12 cellular contexts compared by ENCODE assay signal in the genomic region with DNA sequence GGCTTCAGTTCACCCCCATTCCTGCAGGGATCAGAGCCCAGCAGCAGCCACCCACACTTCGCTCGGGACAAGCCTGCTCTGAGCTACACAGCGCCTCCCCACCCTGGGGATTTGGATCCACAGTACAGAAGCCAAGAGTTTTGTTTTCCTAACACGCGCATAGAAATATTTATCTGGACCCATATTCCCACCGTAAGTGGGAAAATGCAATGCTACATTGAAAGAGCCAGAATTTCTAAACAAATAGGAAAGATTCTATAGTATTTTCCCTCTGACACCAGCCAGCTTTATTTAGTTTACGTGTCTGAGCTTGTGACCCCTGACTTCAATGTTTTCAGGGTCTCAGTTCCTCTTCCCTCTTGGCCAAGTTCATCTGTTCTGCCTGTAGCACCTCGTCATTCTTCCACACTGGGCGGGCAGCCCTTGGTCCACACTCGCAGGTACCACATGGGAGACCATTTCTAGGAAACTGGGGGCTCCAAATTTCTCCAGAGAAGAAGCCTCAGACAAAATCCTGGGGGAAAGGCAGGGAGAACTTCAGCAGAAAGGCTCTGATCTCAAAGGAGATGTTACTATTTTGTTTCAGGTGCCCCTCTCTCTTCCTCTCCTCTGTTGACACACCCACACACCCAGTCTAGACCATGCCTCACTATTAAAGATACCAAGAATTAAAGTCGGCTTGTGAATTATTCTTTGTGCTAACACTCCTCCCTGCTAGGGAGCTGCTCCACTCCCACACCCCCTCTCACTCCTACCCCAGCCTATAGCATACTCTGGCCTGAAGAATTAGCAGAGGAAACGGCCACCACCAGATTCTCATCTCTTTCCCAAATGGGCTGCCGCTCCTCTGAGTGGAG.
DNase-seq lines count a peak whose midpoint lies in the region; ATAC-seq and TF ChIP-seq lines count a peak whose summit lies in the region.
"Had no signal": no experiment of that assay in that cellular context is flagged by ENCODE, and none has a peak within 500 bp of the region (broad histone marks: within the 10 kb centered on the region; RNA-seq: fewer than 3 reads in every experiment).

No MANE protein-coding gene starts in this region.

- POLR2A ChIA-PET in HEK293 (lab: Yijun Ruan, JAX), result no interaction called here
- POLR2A ChIA-PET in SK-N-SH (lab: Yijun Ruan, JAX), result no interaction called here

- H3K9me3 ChIP-seq in HEK293 (ENCODE audit: control insufficient read depth, insufficient read depth, low read depth, low read length) (no peaks in the 10 kb centered on the region), SK-N-SH (no peaks in the 10 kb centered on the region), aorta (ENCODE audit: control insufficient read depth, low read length) (no peaks in the 10 kb centered on the region)
- H3K9me3 ChIP-seq: neutrophil, thoracic aorta had no signal

- H3K79me2 ChIP-seq in SK-N-SH (ENCODE audit: insufficient read depth), result no peaks in the 10 kb centered on the region

- 68% methylated on average over 13 of the region's 13 CpGs for WGBS in SK-N-SH (ENCODE audit: low lambda C conversion rate)
- WGBS in aorta, 2 donors, result 47 to 53% methylated on average over 13 of the region's 13 CpGs

- no peak overlapping the region for H2AFZ ChIP-seq in SK-N-SH (ENCODE audit: low read depth)

- H3K4me1 ChIP-seq in HEK293 (ENCODE audit: control insufficient read depth, insufficient read depth, low read length) (peaks cover 5% of the 10 kb centered on the region), SK-N-SH (ENCODE audit: control insufficient read depth in 1 of 2, insufficient read depth in 2 of 2, low read depth in 1 of 2, low read length in 1 of 2) (peaks cover 0 to 6% of the 10 kb centered on the region in 2 experiments; a peak in 2 of 4 replicates), aorta (ENCODE audit: control insufficient read depth in 1 of 2, insufficient read depth in 2 of 2, low read length in 2 of 2) (peaks cover 0 to 6% of the 10 kb centered on the region in 2 donors)

- intact Hi-C loops in Right ventricle myocardium inferior (cut with DNase I) (no loop called here), cardiac septum (cut with DNase I) (no loop called here), aorta (cut with DNase I) (no loop called here)

- H3K4me3 ChIP-seq in HEK293 (ENCODE audit: low read depth, low read length) (no peak overlapping the region), SK-N-SH (ENCODE audit: low read depth in 2 of 2, low read length in 1 of 2) (no peak overlapping the region), aorta (ENCODE audit: low read length in 2 of 2) (no peak overlapping the region)
- H3K4me3 ChIP-seq: thoracic aorta had no signal

- TF ChIP-seq EP300 in SK-N-SH (IDR thresholded peaks at IDR 0.05; ENCODE audit: borderline replicate concordance in 1 of 2, low read depth in 1 of 2, low read length in 1 of 2), result no peak

- no peak overlapping the region for H3K9ac ChIP-seq in SK-N-SH

- ATAC-seq in Right ventricle myocardium inferior, result peak; percentile 64
- peak; percentile 68 for ATAC-seq in aorta (ENCODE audit: low FRiP score)

- DNase-seq in Right ventricle myocardium inferior (ENCODE audit: missing footprints) (no peak), cardiac septum (ENCODE audit: low spot score) (no peak), SK-N-SH (peak; percentile 38), aorta (no peak), UCSD-AML1 (lab: John Stamatoyannopoulos, UW; ENCODE audit: unreplicated experiment) (no peak), putamen (ENCODE audit: low spot score) (no peak), RKO (ENCODE audit: low spot score) (no peak)
- DNase-seq: 8988T; activated naive CD8-positive, alpha-beta T cell treated with anti-CD3 and anti-CD28 coated beads for 36 hours had no signal

- H3K27me3 ChIP-seq in SK-N-SH (ENCODE audit: insufficient read depth), result no peaks in the 10 kb centered on the region; the same call in 1 of the 2 replicates
- no peaks in the 10 kb centered on the region for H3K27me3 ChIP-seq in aorta (ENCODE audit: control insufficient read depth in 1 of 2, insufficient read depth in 2 of 2, low read length in 1 of 2)
- H3K27me3 ChIP-seq: neutrophil had no signal

- TF ChIP-seq RAD21 in SK-N-SH (IDR thresholded peaks at IDR 0.05; ENCODE audit: low read length), result no peak

- H3K9me2 ChIP-seq in SK-N-SH, result no peaks in the 10 kb centered on the region

- H3K27ac ChIP-seq in HEK293 (ENCODE audit: extremely low read depth, low read depth, low read length) (no peak overlapping the region), SK-N-SH (ENCODE audit: low read depth in 2 of 2, low read length in 1 of 2) (peak overlapping the region in 1 of 2 experiments; percentile 50; a peak in 1 of 4 replicates), aorta (ENCODE audit: low read depth in 1 of 2, low read length in 2 of 2) (no peak overlapping the region)
- H3K27ac ChIP-seq: neutrophil, thoracic aorta had no signal

- TF ChIP-seq CTCF in HEK293 (tag by site-specific recombination; IDR thresholded peaks at IDR 0.05) (no peak), SK-N-SH (IDR thresholded peaks at IDR 0.05) (no peak)

- CTCF ChIA-PET in HEK293 (lab: Yijun Ruan, JAX), result no interaction called here
- CTCF ChIA-PET in SK-N-SH (lab: Yijun Ruan, JAX), result interaction anchor here (0.7 kb wide), 1 partner anchor 13 kb away, joined by 3 read pairs; no protein-coding TSS in a partner anchor

- H3F3A ChIP-seq in SK-N-SH (replicated peaks; ENCODE audit: insufficient read depth), result no peaks in the 10 kb centered on the region

- no peaks in the 10 kb centered on the region for H3K36me3 ChIP-seq in HEK293 (ENCODE audit: control insufficient read depth in 2 of 2, insufficient read depth in 1 of 2, low read length in 2 of 2)
- H3K36me3 ChIP-seq in SK-N-SH (replicated peaks in 1 of 2; ENCODE audit: control insufficient read depth in 1 of 2, insufficient read depth in 2 of 2, low read length in 1 of 2), result no peaks in the 10 kb centered on the region
- H3K36me3 ChIP-seq in aorta (ENCODE audit: control insufficient read depth in 1 of 2, insufficient read depth in 2 of 2, low read length in 1 of 2), result no peaks in the 10 kb centered on the region
- H3K36me3 ChIP-seq: neutrophil, thoracic aorta had no signal

- no peaks in the 10 kb centered on the region for H4K20me1 ChIP-seq in SK-N-SH (ENCODE audit: insufficient read depth)

- no peak overlapping the region for H3K4me2 ChIP-seq in SK-N-SH

TF ChIP-seq in HEK293, 187 proteins besides CTCF, POLR2A, EP300 and RAD21:
- TF ChIP-seq ZNF223 (tag by site-specific recombination; IDR thresholded peaks at IDR 0.05) (no peak), ZFHX2 (tag by site-specific recombination; conservative IDR thresholded peaks at IDR 0.05) (peak; percentile 44), EGR2 (tag by site-specific recombination; IDR thresholded peaks at IDR 0.05; ENCODE audit: low read depth) (peak; percentile 31; the same call in 1 of the 2 replicates), REPIN1 (tag by site-specific recombination; IDR thresholded peaks at IDR 0.05; ENCODE audit: low read depth) (no peak), ZNF561 (tag by site-specific recombination; IDR thresholded peaks at IDR 0.05; ENCODE audit: borderline replicate concordance) (no peak), ZNF394 (tag by site-specific recombination; IDR thresholded peaks at IDR 0.05; ENCODE audit: borderline replicate concordance) (no peak), ZNF174 (tag by site-specific recombination; IDR thresholded peaks at IDR 0.05) (no peak)

TF ChIP-seq in SK-N-SH, 30 proteins besides CTCF, POLR2A, EP300 and RAD21 (continues in another document):
- TF ChIP-seq TCF12 (IDR thresholded peaks at IDR 0.05) (no peak), CHD2 (IDR thresholded peaks at IDR 0.05; ENCODE audit: low read length, partially characterized antibody) (no peak), GATA2 (CRISPR knock-in tag; IDR thresholded peaks at IDR 0.05) (no peak), TEAD4 (IDR thresholded peaks at IDR 0.05; ENCODE audit: borderline replicate concordance, insufficient read depth) (no peak), MXI1 (IDR thresholded peaks at IDR 0.05; ENCODE audit: low read depth, low read length) (no peak), GABPA (IDR thresholded peaks at IDR 0.05; ENCODE audit: low read depth) (no peak), RCOR1 (IDR thresholded peaks at IDR 0.05; ENCODE audit: low read length) (no peak), POLR2AphosphoS5 (IDR thresholded peaks at IDR 0.05; ENCODE audit: low read depth, low read length) (no peak), MEF2A (IDR thresholded peaks at IDR 0.05; ENCODE audit: borderline replicate concordance, low read depth) (no peak), RFX5 (IDR thresholded peaks at IDR 0.05; ENCODE audit: low read length) (no peak), JUND (IDR thresholded peaks at IDR 0.05) (no peak)
- TF ChIP-seq, protein P1, sequence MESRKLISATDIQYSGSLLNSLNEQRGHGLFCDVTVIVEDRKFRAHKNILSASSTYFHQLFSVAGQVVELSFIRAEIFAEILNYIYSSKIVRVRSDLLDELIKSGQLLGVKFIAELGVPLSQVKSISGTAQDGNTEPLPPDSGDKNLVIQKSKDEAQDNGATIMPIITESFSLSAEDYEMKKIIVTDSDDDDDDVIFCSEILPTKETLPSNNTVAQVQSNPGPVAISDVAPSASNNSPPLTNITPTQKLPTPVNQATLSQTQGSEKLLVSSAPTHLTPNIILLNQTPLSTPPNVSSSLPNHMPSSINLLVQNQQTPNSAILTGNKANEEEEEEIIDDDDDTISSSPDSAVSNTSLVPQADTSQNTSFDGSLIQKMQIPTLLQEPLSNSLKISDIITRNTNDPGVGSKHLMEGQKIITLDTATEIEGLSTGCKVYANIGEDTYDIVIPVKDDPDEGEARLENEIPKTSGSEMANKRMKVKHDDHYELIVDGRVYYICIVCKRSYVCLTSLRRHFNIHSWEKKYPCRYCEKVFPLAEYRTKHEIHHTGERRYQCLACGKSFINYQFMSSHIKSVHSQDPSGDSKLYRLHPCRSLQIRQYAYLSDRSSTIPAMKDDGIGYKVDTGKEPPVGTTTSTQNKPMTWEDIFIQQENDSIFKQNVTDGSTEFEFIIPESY (IDR thresholded peaks at IDR 0.05; ENCODE audit: borderline replicate concordance, low read depth), result no peak
- TF ChIP-seq, protein P2, sequence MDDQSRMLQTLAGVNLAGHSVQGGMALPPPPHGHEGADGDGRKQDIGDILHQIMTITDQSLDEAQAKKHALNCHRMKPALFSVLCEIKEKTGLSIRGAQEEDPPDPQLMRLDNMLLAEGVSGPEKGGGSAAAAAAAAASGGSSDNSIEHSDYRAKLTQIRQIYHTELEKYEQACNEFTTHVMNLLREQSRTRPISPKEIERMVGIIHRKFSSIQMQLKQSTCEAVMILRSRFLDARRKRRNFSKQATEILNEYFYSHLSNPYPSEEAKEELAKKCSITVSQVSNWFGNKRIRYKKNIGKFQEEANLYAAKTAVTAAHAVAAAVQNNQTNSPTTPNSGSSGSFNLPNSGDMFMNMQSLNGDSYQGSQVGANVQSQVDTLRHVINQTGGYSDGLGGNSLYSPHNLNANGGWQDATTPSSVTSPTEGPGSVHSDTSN (IDR thresholded peaks at IDR 0.05), result no peak
